In the genomic region with DNA sequence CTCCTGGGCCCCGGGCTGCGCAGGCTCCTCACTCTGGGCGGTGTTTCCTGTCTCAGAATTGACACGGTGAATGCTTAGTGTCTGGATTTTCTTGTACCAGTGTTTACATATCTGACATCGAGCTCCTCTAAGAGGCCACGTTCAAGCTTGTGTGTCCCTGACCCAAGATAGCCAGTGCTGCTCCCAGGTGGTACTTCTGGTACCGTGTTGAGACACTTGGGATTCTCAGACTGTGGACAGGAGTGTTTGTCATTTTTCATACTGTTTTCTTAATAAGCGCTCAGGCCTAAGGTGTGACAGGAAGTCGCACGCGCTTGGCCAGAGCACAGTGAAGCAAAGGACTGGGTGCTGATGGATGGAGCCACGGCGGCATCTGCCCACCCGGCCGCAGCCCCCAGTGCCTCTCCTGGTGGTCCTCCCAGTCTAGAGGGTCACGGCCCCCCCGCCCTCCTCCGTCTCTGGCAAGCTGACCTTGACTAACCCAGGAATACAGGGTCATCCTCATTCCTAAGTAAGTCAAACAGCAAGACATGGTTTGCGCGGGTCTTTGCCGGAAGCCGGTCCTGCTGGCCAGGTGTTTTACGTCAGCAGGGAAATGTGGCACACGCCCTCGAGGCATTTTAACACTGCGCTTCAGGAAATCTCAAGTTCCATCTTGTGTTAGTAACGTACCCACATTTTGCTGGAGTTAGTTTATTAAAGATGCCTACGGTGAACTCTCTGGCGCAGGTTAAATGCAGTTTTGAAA, we compare ENCODE assay signal across 29 cellular contexts. TPM values are rescaled to one million over a fixed set of nuclear protein-coding genes. Genes with fewer than 3 reads are reported as not detected.
A peak's percentile ranks its signal among the peaks of the same experiment; 100 is the strongest.
DNase-seq lines count a peak whose midpoint lies in the region; ATAC-seq, FAIRE-seq and TF ChIP-seq lines count a peak whose summit lies in the region.
"Had no signal": no experiment of that assay in that cellular context is flagged by ENCODE, and none has a peak within 500 bp of the region (broad histone marks: within the 10 kb centered on the region; RNA-seq: fewer than 3 reads in every experiment).

No MANE protein-coding gene starts in this region.

- H3K27ac ChIP-seq in HepG2 (ENCODE audit: extremely low read length, insufficient read depth, low read length) (no peak overlapping the region), right lobe of liver (no peak overlapping the region), K562 (ENCODE audit: extremely low read depth, low read depth, low read length) (no peak overlapping the region), mesodermal cell (ENCODE audit: low read depth, low read length, severe bottlenecking) (peak overlapping the region; percentile 20)
- H3K27ac ChIP-seq: breast epithelium, colonic mucosa, hepatocyte had no signal

- no peak overlapping the region for H3K9ac ChIP-seq in HepG2 (ENCODE audit: insufficient read depth, low read depth, low read length)
- H3K9ac ChIP-seq in K562 (ENCODE audit: insufficient read depth in 1 of 2, low read depth in 2 of 2, low read length in 2 of 2): peak overlapping the region in 1 of 2 experiments; percentile 82; a peak in 1 of 4 replicates

- DNase-seq in HepG2 (ENCODE audit: low spot score) (no peak), right lobe of liver (no peak), K562 (ENCODE audit: extremely low read depth in 1 of 4, low spot score in 3 of 4) (no peak), NCI-H82 treated with DMSO at 0.1 percent for 48 hours (lab: John Stamatoyannopoulos, UW; ENCODE audit: unreplicated experiment) (no peak)
- DNase-seq in effector memory CD8-positive, alpha-beta T cell: no peak
- DNase-seq: ACHN; activated CD4-positive, alpha-beta T cell treated with anti-CD3 and anti-CD28 coated beads, Interleukin-2, amount 10 ng/mL, durations not matched to agents 7 days and 5 days; activated naive CD4-positive, alpha-beta T cell treated with anti-CD3 and anti-CD28 coated beads, Interleukin-2, amount 10 ng/mL, durations not matched to agents 7 days and 5 days; amygdala; colonic mucosa; DMS79; GDM1; left colon; mesendoderm; NCI-H1436; NCI-H345; NCI-H774; stimulated activated naive CD8-positive, alpha-beta T cell treated with anti-CD3 and anti-CD28 coated beads, Interleukin-15, Interleukin-2, amounts not matched to agents 100 U/mL and 50 U/mL, for 24 hours had no signal

- H3K27me3 ChIP-seq in HepG2 (ENCODE audit: control insufficient read depth in 1 of 2, insufficient read depth in 2 of 2, low read length in 2 of 2): no peaks in the 10 kb centered on the region
- H3K27me3 ChIP-seq in right lobe of liver: no peaks in the 10 kb centered on the region
- H3K27me3 ChIP-seq in K562 (ENCODE audit: control insufficient read depth in 2 of 2, insufficient read depth in 2 of 2, low read length in 2 of 2): no peaks in the 10 kb centered on the region
- H3K27me3 ChIP-seq: breast epithelium, colonic mucosa, hepatocyte, neutrophil had no signal

- CTCF ChIA-PET in HepG2 (lab: Yijun Ruan, JAX; ENCODE audit: low intra/inter-chr PET ratio, low total read pairs): no interaction called here
- CTCF ChIA-PET in K562 (lab: Yijun Ruan, JAX; ENCODE audit: low intra/inter-chr PET ratio): no interaction called here

- intact Hi-C loops in HepG2 (cut with micrococcal nuclease; ENCODE audit: unreplicated experiment) (no loop called here), right lobe of liver (cut with DNase I) (no loop called here), K562 (cut with micrococcal nuclease) (no loop called here)

- peaks cover 10 to 11% of the 10 kb centered on the region in 2 donors for H3K4me1 Mint-ChIP-seq in effector memory CD8-positive, alpha-beta T cell (ENCODE audit: low read depth in 2 of 2)
- H3K4me1 Mint-ChIP-seq: WTC11 had no signal

- 99% methylated on average over 23 of the region's 29 CpGs for WGBS in HepG2 (ENCODE audit: low lambda C conversion rate)
- 82% methylated on average over 17 of the region's 29 CpGs for WGBS in right lobe of liver (ENCODE audit: insufficient coverage, low coverage, low lambda C conversion rate, missing lambda C conversion rate)
- WGBS in K562 (ENCODE audit: insufficient coverage, low coverage, missing lambda C conversion rate): 95% methylated on average over 29 of the region's 29 CpGs
- 94% methylated on average over 25 to 26 of the region's 29 CpGs for WGBS in mesodermal cell (ENCODE audit: insufficient coverage in 2 of 2), 2 experiments

- TF ChIP-seq POLR2A in HepG2 (IDR thresholded peaks at IDR 0.05; ENCODE audit: insufficient read depth in 1 of 2, low read depth in 2 of 2, low read length in 2 of 2) (0 out of 4 replicates have a peak, but pooled peaks of 1 of the 2 experiments have one; percentile 31), right lobe of liver (IDR thresholded peaks at IDR 0.05) (no peak), K562 (conservative IDR thresholded peaks at IDR 0.05) (peak; percentile 48)

- H3K79me2 ChIP-seq in HepG2 (ENCODE audit: insufficient read depth, low read length) (no peaks in the 10 kb centered on the region), K562 (ENCODE audit: control insufficient read depth, insufficient read depth, low read length) (no peaks in the 10 kb centered on the region; the same call in 2 of the 3 replicates)

- no peak overlapping the region for H2AFZ ChIP-seq in HepG2 (ENCODE audit: low read length)
- no peak overlapping the region for H2AFZ ChIP-seq in K562 (ENCODE audit: low read depth, low read length)
- H2AFZ ChIP-seq: hepatocyte had no signal

- H3K4me1 ChIP-seq in HepG2 (ENCODE audit: insufficient read depth, low read length) (no peaks in the 10 kb centered on the region), right lobe of liver (peaks cover 0 to 2% (median 0%) of the 10 kb centered on the region in 4 donors), K562 (replicated peaks in 1 of 2; ENCODE audit: control insufficient read depth in 2 of 2, insufficient read depth in 2 of 2, low read length in 2 of 2) (peaks cover 0 to 49% of the 10 kb centered on the region in 2 experiments; a peak in 2 of 5 replicates), mesodermal cell (ENCODE audit: control insufficient read depth, insufficient read depth, low read length, poor library complexity, severe bottlenecking) (peaks cover 19% of the 10 kb centered on the region)
- H3K4me1 ChIP-seq: breast epithelium, colonic mucosa had no signal

- TF ChIP-seq EP300 in HepG2 (IDR thresholded peaks at IDR 0.05; ENCODE audit: low read depth in 2 of 2, low read length in 2 of 2): no peak
- TF ChIP-seq EP300 in HepG2 (CRISPR knock-in tag; IDR thresholded peaks at IDR 0.05; ENCODE audit: borderline replicate concordance): no peak
- no peak for TF ChIP-seq EP300 in K562 (IDR thresholded peaks at IDR 0.05; ENCODE audit: low read length)

- no peak overlapping the region for H3K4me2 ChIP-seq in HepG2 (ENCODE audit: low read depth, low read length)
- no peak overlapping the region for H3K4me2 ChIP-seq in K562 (ENCODE audit: insufficient read depth, low read length)
- H3K4me2 ChIP-seq: hepatocyte had no signal

- H3K4me3 ChIP-seq in HepG2 (replicated peaks in 1 of 3; ENCODE audit: insufficient read depth in 1 of 3, low read depth in 2 of 3, low read length in 3 of 3) (no peak overlapping the region), right lobe of liver (no peak overlapping the region), K562 (no peak overlapping the region), mesodermal cell (ENCODE audit: extremely low read depth, insufficient read depth, low read length, poor library complexity, severe bottlenecking) (no peak overlapping the region)
- H3K4me3 ChIP-seq: breast epithelium, colonic mucosa, hepatocyte, prostate gland had no signal

- H3K36me3 ChIP-seq in HepG2 (replicated peaks in 1 of 2; ENCODE audit: control insufficient read depth in 1 of 2, insufficient read depth in 2 of 2, low read length in 2 of 2): peaks cover 39 to 87% of the 10 kb centered on the region in 2 experiments
- H3K36me3 ChIP-seq in right lobe of liver: peaks cover 0 to 57% (median 28%) of the 10 kb centered on the region in 4 donors
- H3K36me3 ChIP-seq in K562 (ENCODE audit: control insufficient read depth, insufficient read depth, low read length): peaks cover 86% of the 10 kb centered on the region
- H3K36me3 ChIP-seq in mesodermal cell (ENCODE audit: control insufficient read depth, insufficient read depth, low read length): peaks cover 90% of the 10 kb centered on the region

- no peak for ATAC-seq in HepG2
- ATAC-seq in right lobe of liver: no peak
- ATAC-seq in K562: no peak
- no peak for ATAC-seq in HG03469 (IDR thresholded peaks at IDR 0.05; ENCODE audit: unreplicated experiment)
- no peak for ATAC-seq in effector memory CD8-positive, alpha-beta T cell (replicated peaks)
- ATAC-seq: Right ventricle myocardium inferior; stimulated activated naive CD8-positive, alpha-beta T cell treated with anti-CD3 and anti-CD28 coated beads, Interleukin-15, Interleukin-2, amounts not matched to agents 100 U/mL and 50 U/mL, for 24 hours; WTC11 had no signal

- TF ChIP-seq RAD21 in HepG2 (CRISPR knock-in tag; IDR thresholded peaks at IDR 0.05) (no peak), K562 (CRISPR knock-in tag; conservative IDR thresholded peaks at IDR 0.05 in 1 of 2, IDR thresholded peaks at IDR 0.05 in 1 of 2) (no peak)

- TF ChIP-seq CTCF in HepG2 (CRISPR knock-in tag; IDR thresholded peaks at IDR 0.05) (no peak), right lobe of liver (IDR thresholded peaks at IDR 0.05) (no peak), K562 (IDR thresholded peaks at IDR 0.05 in 2 of 3, conservative IDR thresholded peaks at IDR 0.05 in 1 of 3; ENCODE audit: insufficient read depth in 2 of 3, low read depth in 1 of 3, low read length in 3 of 3) (no peak)

- in situ Hi-C loops in HepG2 (cut with HindIII; ENCODE audit: extremely low pct_ligation_motif_present, low pct_unique_long_range_greater_than_20kb): no loop called here
- in situ Hi-C loops in K562 (cut with MboI): no loop called here

- no peak overlapping the region for H3K4me3 Mint-ChIP-seq in effector memory CD8-positive, alpha-beta T cell
- H3K4me3 Mint-ChIP-seq: activated CD4-positive, alpha-beta T cell treated with anti-CD3 and anti-CD28 coated beads, Interleukin-2, amount 10 ng/mL, durations not matched to agents 7 days and 5 days; activated naive CD4-positive, alpha-beta T cell treated with anti-CD3 and anti-CD28 coated beads, Interleukin-2, amount 10 ng/mL, durations not matched to agents 7 days and 5 days; activated T-helper 1 cell treated with anti-CD3 and anti-CD28 coated beads, Interleukin-12 subunit alpha, Interleukin-12 subunit beta, Interleukin-2, Interleukin-4 antibody, amounts not matched to agents 30 ng/mL and 10 ng/mL and 1 ng/mL, durations not matched to agents 14 hours and 24 hours and 36 hours; WTC11 had no signal

- H3K36me3 Mint-ChIP-seq in effector memory CD8-positive, alpha-beta T cell (ENCODE audit: insufficient read depth): peaks cover 46% of the 10 kb centered on the region

- no peaks in the 10 kb centered on the region for H3K9me1 ChIP-seq in K562 (ENCODE audit: control insufficient read depth, insufficient read depth, low read length)

- H3K9me3 ChIP-seq in HepG2 (ENCODE audit: low read length) (no peaks in the 10 kb centered on the region), right lobe of liver (no peaks in the 10 kb centered on the region), K562 (replicated peaks; ENCODE audit: control insufficient read depth, insufficient read depth, low read depth, low read length) (no peaks in the 10 kb centered on the region), mesodermal cell (ENCODE audit: control insufficient read depth, low read length) (no peaks in the 10 kb centered on the region)
- H3K9me3 ChIP-seq: breast epithelium, colonic mucosa, neutrophil, prostate gland had no signal

- H3K27me3 Mint-ChIP-seq in effector memory CD8-positive, alpha-beta T cell: no peaks in the 10 kb centered on the region
- H3K27me3 Mint-ChIP-seq: activated CD4-positive, alpha-beta T cell treated with anti-CD3 and anti-CD28 coated beads, Interleukin-2, amount 10 ng/mL, durations not matched to agents 7 days and 5 days; activated naive CD4-positive, alpha-beta T cell treated with anti-CD3 and anti-CD28 coated beads, Interleukin-2, amount 10 ng/mL, durations not matched to agents 7 days and 5 days had no signal

- FAIRE-seq in HepG2 (lab: Jason Lieb, UNC) (no peak), K562 (lab: Jason Lieb, UNC) (peak; percentile 29)
- FAIRE-seq: frontal cortex, GM18507 had no signal

- no peak overlapping the region for H3K27ac Mint-ChIP-seq in effector memory CD8-positive, alpha-beta T cell
- H3K27ac Mint-ChIP-seq: activated CD4-positive, alpha-beta T cell treated with anti-CD3 and anti-CD28 coated beads, Interleukin-2, amount 10 ng/mL, durations not matched to agents 7 days and 5 days; activated naive CD4-positive, alpha-beta T cell treated with anti-CD3 and anti-CD28 coated beads, Interleukin-2, amount 10 ng/mL, durations not matched to agents 7 days and 5 days; activated T-helper 1 cell treated with anti-CD3 and anti-CD28 coated beads, Interleukin-12 subunit alpha, Interleukin-12 subunit beta, Interleukin-2, Interleukin-4 antibody, amounts not matched to agents 30 ng/mL and 10 ng/mL and 1 ng/mL, durations not matched to agents 14 hours and 24 hours and 36 hours; WTC11 had no signal

- no peaks in the 10 kb centered on the region for H3K9me3 Mint-ChIP-seq in effector memory CD8-positive, alpha-beta T cell
- H3K9me3 Mint-ChIP-seq: activated CD4-positive, alpha-beta T cell treated with anti-CD3 and anti-CD28 coated beads, Interleukin-2, amount 10 ng/mL, durations not matched to agents 7 days and 5 days; activated T-helper 1 cell treated with anti-CD3 and anti-CD28 coated beads, Interleukin-12 subunit alpha, Interleukin-12 subunit beta, Interleukin-2, Interleukin-4 antibody, amounts not matched to agents 30 ng/mL and 10 ng/mL and 1 ng/mL, durations not matched to agents 14 hours and 24 hours and 36 hours; WTC11 had no signal

- POLR2A ChIA-PET in HepG2 (lab: Yijun Ruan, JAX): interaction anchor here (0.8 kb wide), 1 partner anchor 13 kb away, joined by 3 read pairs; a partner anchor contains a TSS
- POLR2A ChIA-PET in K562 (lab: Yijun Ruan, JAX): interaction anchor here (0.8 to 1.9 kb wide), 3 partner anchors 8 to 184 kb away, joined by 3 to 4 read pairs (median 3); a partner anchor contains a TSS

- BruUV-seq in HepG2 (replicated peaks; lab: Mats Ljungman, UMichigan): no TSS peak
- no TSS peak for BruUV-seq in K562 (replicated peaks; lab: Mats Ljungman, UMichigan)

- no peaks in the 10 kb centered on the region for H4K20me1 ChIP-seq in HepG2 (ENCODE audit: insufficient read depth, low read length)
- peaks cover 9% of the 10 kb centered on the region; the same call in 1 of the 2 replicates for H4K20me1 ChIP-seq in K562 (replicated peaks; ENCODE audit: control insufficient read depth, insufficient read depth, low read length)

RNA-seq across cellular contexts. Expression of a gene that starts 8.0 kb away (rescaled TPM):
- total RNA-seq in HepG2 (2016; rRNA removed; fragmentation: Illumina TruSeq; extraction: Trizol) (38.3 and 39.6 TPM in 2 replicates), right lobe of liver (10 to 100 TPM in 3 of 6 experiments, 1 to 10 TPM in 3; 7.4 to 24.3 (median 10.5) TPM), K562 (2014; rRNA removed) (24.5 and 26.2 TPM in 2 replicates), K562 (2014; rRNA removed; fragmentation: Illumina TruSeq; extraction: Trizol) (5.6 and 5.7 TPM in 2 replicates), K562 (2015; rRNA removed; fragmentation: Illumina TruSeq; extraction: Trizol) (8.4 and 9.3 TPM in 2 replicates), K562 (2021) (18.2 and 18.7 TPM in 2 replicates)
- total RNA-seq in HepG2 (2016; cell fraction: cytosol; rRNA removed; fragmentation: Illumina TruSeq; extraction: Trizol; ENCODE audit: low read depth): 20.2 and 25.8 TPM in 2 replicates
- 37.8 and 38.9 TPM in 2 replicates for total RNA-seq in HepG2 (2016; cell fraction: insoluble cytoplasmic fraction; rRNA removed; fragmentation: Illumina TruSeq; extraction: Trizol)
- 53.4 and 59.7 TPM in 2 replicates for total RNA-seq in HepG2 (2016; cell fraction: membrane; rRNA removed; fragmentation: Illumina TruSeq; extraction: Trizol)
- 27.1 and 27.5 TPM in 2 replicates for total RNA-seq in HepG2 (2016; cell fraction: nucleus; rRNA removed; fragmentation: Illumina TruSeq; extraction: Trizol)
- polyA plus RNA-seq in HepG2 (2011; rRNA removed) (16.1 and 21.0 TPM in 2 replicates), K562 (2011; rRNA removed) (8.7 and 9.4 TPM in 2 replicates), K562 (2014; fragmentation: Illumina TruSeq; extraction: Trizol) (6.4 and 10.6 TPM in 2 replicates), K562 (2014; fragmentation: Nextera tagmentation; extraction: Ambion mirVana) (under 1 TPM; 0.03 to 0.11 TPM), K562 (2014; rRNA removed) (18.8 and 22.5 TPM in 2 replicates)
- polyA plus RNA-seq in HepG2 (2011; cell fraction: cytosol; rRNA removed): 16.3 and 20.9 TPM in 2 replicates
- 49.0 and 57.5 TPM in 2 replicates for polyA plus RNA-seq in HepG2 (2011; cell fraction: nucleus; rRNA removed)
- 13.3 and 14.5 TPM in 2 replicates for polyA plus RNA-seq in HepG2 (2012)
- 27.1 and 37.0 TPM in 2 replicates for polyA plus RNA-seq in HepG2 (2016; cell fraction: cytosol; fragmentation: Illumina TruSeq; extraction: Trizol; ENCODE audit: low read depth)
- 36.5 and 40.8 TPM in 2 replicates for polyA plus RNA-seq in HepG2 (2016; cell fraction: insoluble cytoplasmic fraction; fragmentation: Illumina TruSeq; extraction: Trizol; ENCODE audit: low read depth)
- 47.4 and 49.9 TPM in 2 replicates for polyA plus RNA-seq in HepG2 (2016; cell fraction: membrane; fragmentation: Illumina TruSeq; extraction: Trizol; ENCODE audit: low read depth)
- 44.7 and 46.3 TPM in 2 replicates for polyA plus RNA-seq in HepG2 (2016; cell fraction: nucleus; fragmentation: Illumina TruSeq; extraction: Trizol; ENCODE audit: insufficient read depth, low read depth)
- polyA minus RNA-seq in HepG2 (2011; rRNA and poly(A)+ RNA removed; ENCODE audit: low replicate concordance): 15.3 and 46.5 TPM in 2 replicates
- 9.7 and 12.0 TPM in 2 replicates for polyA minus RNA-seq in HepG2 (2011; cell fraction: cytosol; rRNA and poly(A)+ RNA removed)
- polyA minus RNA-seq in HepG2 (2011; cell fraction: nucleus; rRNA and poly(A)+ RNA removed): 18.4 and 20.1 TPM in 2 replicates
- 13.3 and 27.8 TPM in 2 replicates for total RNA-seq in K562 (2011; cell fraction: chromatin; rRNA removed; ENCODE audit: low replicate concordance)
- total RNA-seq in K562 (2011; cell fraction: nucleolus; rRNA removed): 23.4 and 30.4 TPM in 2 replicates
- total RNA-seq in K562 (2011; cell fraction: nucleoplasm; rRNA removed): 18.3 and 19.9 TPM in 2 replicates
- polyA plus RNA-seq in K562 (2011; cell fraction: cytosol; rRNA removed): 9.6 and 19.3 TPM in 2 replicates
- 18.8 and 28.5 TPM in 2 replicates for polyA plus RNA-seq in K562 (2011; cell fraction: nucleus; rRNA removed)
- polyA plus RNA-seq in K562 (2012): 9.3 and 13.4 TPM in 2 replicates
- 3.5 and 3.9 TPM in 2 replicates for polyA minus RNA-seq in K562 (2011; rRNA and poly(A)+ RNA removed)
- 5.4 and 14.7 TPM in 2 replicates for polyA minus RNA-seq in K562 (2011; cell fraction: cytosol; rRNA and poly(A)+ RNA removed)
- 11.1 and 14.0 TPM in 2 replicates for polyA minus RNA-seq in K562 (2011; cell fraction: nucleus; rRNA and poly(A)+ RNA removed)
- polyA plus RNA-seq in mesodermal cell (2013, experiment 1 of 2): 20.1 TPM
- 14.9 TPM for polyA plus RNA-seq in mesodermal cell (2013, experiment 2 of 2)

RNA-seq across cellular contexts. Expression of a gene that starts 12.7 kb away (rescaled TPM):
- total RNA-seq in HepG2 (2016; rRNA removed; fragmentation: Illumina TruSeq; extraction: Trizol) (83.9 and 128 TPM in 2 replicates), right lobe of liver (100 to 1,000 TPM in 4 of 6 experiments, 10 to 100 TPM in 2; 76.5 to 166 (median 122) TPM), K562 (2014; rRNA removed) (63.1 and 109 TPM in 2 replicates), K562 (2014; rRNA removed; fragmentation: Illumina TruSeq; extraction: Trizol) (183 and 211 TPM in 2 replicates), K562 (2015; rRNA removed; fragmentation: Illumina TruSeq; extraction: Trizol) (146 and 153 TPM in 2 replicates), K562 (2021) (219 and 235 TPM in 2 replicates)
- total RNA-seq in HepG2 (2016; cell fraction: cytosol; rRNA removed; fragmentation: Illumina TruSeq; extraction: Trizol; ENCODE audit: low read depth): 51.3 and 72.8 TPM in 2 replicates
- 89.5 and 137 TPM in 2 replicates for total RNA-seq in HepG2 (2016; cell fraction: insoluble cytoplasmic fraction; rRNA removed; fragmentation: Illumina TruSeq; extraction: Trizol)
- total RNA-seq in HepG2 (2016; cell fraction: membrane; rRNA removed; fragmentation: Illumina TruSeq; extraction: Trizol): 77.4 and 86.1 TPM in 2 replicates
- 76.0 and 95.5 TPM in 2 replicates for total RNA-seq in HepG2 (2016; cell fraction: nucleus; rRNA removed; fragmentation: Illumina TruSeq; extraction: Trizol)
- polyA plus RNA-seq in HepG2 (2011; rRNA removed) (135 and 164 TPM in 2 replicates), K562 (2011; rRNA removed) (316 and 354 TPM in 2 replicates), K562 (2014; fragmentation: Illumina TruSeq; extraction: Trizol) (299 and 323 TPM in 2 replicates), K562 (2014; fragmentation: Nextera tagmentation; extraction: Ambion mirVana) (10 to 100 TPM; 19.6 to 34.5 TPM), K562 (2014; rRNA removed) (216 and 249 TPM in 2 replicates)
- polyA plus RNA-seq in HepG2 (2011; cell fraction: cytosol; rRNA removed): 82.7 and 131 TPM in 2 replicates
- polyA plus RNA-seq in HepG2 (2011; cell fraction: nucleus; rRNA removed): 155 and 197 TPM in 2 replicates
- 64.5 and 73.8 TPM in 2 replicates for polyA plus RNA-seq in HepG2 (2012)
- 84.3 and 98.6 TPM in 2 replicates for polyA plus RNA-seq in HepG2 (2016; cell fraction: cytosol; fragmentation: Illumina TruSeq; extraction: Trizol; ENCODE audit: low read depth)
- 87.8 and 97.0 TPM in 2 replicates for polyA plus RNA-seq in HepG2 (2016; cell fraction: insoluble cytoplasmic fraction; fragmentation: Illumina TruSeq; extraction: Trizol; ENCODE audit: low read depth)
- 69.1 and 85.3 TPM in 2 replicates for polyA plus RNA-seq in HepG2 (2016; cell fraction: membrane; fragmentation: Illumina TruSeq; extraction: Trizol; ENCODE audit: low read depth)
- 191 and 194 TPM in 2 replicates for polyA plus RNA-seq in HepG2 (2016; cell fraction: nucleus; fragmentation: Illumina TruSeq; extraction: Trizol; ENCODE audit: insufficient read depth, low read depth)
- 95.9 and 234 TPM in 2 replicates for polyA minus RNA-seq in HepG2 (2011; rRNA and poly(A)+ RNA removed; ENCODE audit: low replicate concordance)
- polyA minus RNA-seq in HepG2 (2011; cell fraction: cytosol; rRNA and poly(A)+ RNA removed): 32.9 and 45.5 TPM in 2 replicates
- polyA minus RNA-seq in HepG2 (2011; cell fraction: nucleus; rRNA and poly(A)+ RNA removed): 23.3 and 29.3 TPM in 2 replicates
- total RNA-seq in K562 (2011; cell fraction: chromatin; rRNA removed; ENCODE audit: low replicate concordance): 270 and 338 TPM in 2 replicates
- 175 and 181 TPM in 2 replicates for total RNA-seq in K562 (2011; cell fraction: nucleolus; rRNA removed)
- total RNA-seq in K562 (2011; cell fraction: nucleoplasm; rRNA removed): 289 and 345 TPM in 2 replicates
- polyA plus RNA-seq in K562 (2011; cell fraction: cytosol; rRNA removed): 218 and 437 TPM in 2 replicates
- 267 and 372 TPM in 2 replicates for polyA plus RNA-seq in K562 (2011; cell fraction: nucleus; rRNA removed)
- polyA plus RNA-seq in K562 (2012): 133 and 293 TPM in 2 replicates
- polyA minus RNA-seq in K562 (2011; rRNA and poly(A)+ RNA removed): 304 and 371 TPM in 2 replicates
- polyA minus RNA-seq in K562 (2011; cell fraction: cytosol; rRNA and poly(A)+ RNA removed): 79.7 and 109 TPM in 2 replicates
- polyA minus RNA-seq in K562 (2011; cell fraction: nucleus; rRNA and poly(A)+ RNA removed): 23.0 and 33.4 TPM in 2 replicates
- 110 TPM for polyA plus RNA-seq in mesodermal cell (2013, experiment 1 of 2)
- 94.7 TPM for polyA plus RNA-seq in mesodermal cell (2013, experiment 2 of 2)

RNA-seq across cellular contexts. Expression of a gene that starts 13.0 kb away (rescaled TPM):
- total RNA-seq in HepG2 (2016; rRNA removed; fragmentation: Illumina TruSeq; extraction: Trizol): 3.9 and 6.5 TPM in 2 replicates
- total RNA-seq in HepG2 (2016; cell fraction: cytosol; rRNA removed; fragmentation: Illumina TruSeq; extraction: Trizol; ENCODE audit: low read depth): 1.5 and 2.2 TPM in 2 replicates
- 3.5 and 5.4 TPM in 2 replicates for total RNA-seq in HepG2 (2016; cell fraction: insoluble cytoplasmic fraction; rRNA removed; fragmentation: Illumina TruSeq; extraction: Trizol)
- total RNA-seq in HepG2 (2016; cell fraction: membrane; rRNA removed; fragmentation: Illumina TruSeq; extraction: Trizol): 1.7 and 1.8 TPM in 2 replicates
- total RNA-seq in HepG2 (2016; cell fraction: nucleus; rRNA removed; fragmentation: Illumina TruSeq; extraction: Trizol): 6.4 and 6.8 TPM in 2 replicates
- 2.6 and 3.1 TPM in 2 replicates for polyA plus RNA-seq in HepG2 (2011; rRNA removed)
- 2.5 and 3.1 TPM in 2 replicates for polyA plus RNA-seq in HepG2 (2011; cell fraction: cytosol; rRNA removed)
- polyA plus RNA-seq in HepG2 (2011; cell fraction: nucleus; rRNA removed): 7.8 and 8.8 TPM in 2 replicates
- 1.3 and 1.7 TPM in 2 replicates for polyA plus RNA-seq in HepG2 (2012)
- 0.84 and 1.9 TPM in 2 replicates for polyA plus RNA-seq in HepG2 (2016; cell fraction: cytosol; fragmentation: Illumina TruSeq; extraction: Trizol; ENCODE audit: low read depth)
- 2.3 and 3.3 TPM in 2 replicates for polyA plus RNA-seq in HepG2 (2016; cell fraction: insoluble cytoplasmic fraction; fragmentation: Illumina TruSeq; extraction: Trizol; ENCODE audit: low read depth)
- 0.73 and 1.3 TPM in 2 replicates for polyA plus RNA-seq in HepG2 (2016; cell fraction: membrane; fragmentation: Illumina TruSeq; extraction: Trizol; ENCODE audit: low read depth)
- polyA plus RNA-seq in HepG2 (2016; cell fraction: nucleus; fragmentation: Illumina TruSeq; extraction: Trizol; ENCODE audit: insufficient read depth, low read depth): 8.2 and 9.2 TPM in 2 replicates
- polyA minus RNA-seq in HepG2 (2011; rRNA and poly(A)+ RNA removed; ENCODE audit: low replicate concordance): 6.7 and 28.4 TPM in 2 replicates
- 1.3 and 3.0 TPM in 2 replicates for polyA minus RNA-seq in HepG2 (2011; cell fraction: cytosol; rRNA and poly(A)+ RNA removed)
- polyA minus RNA-seq in HepG2 (2011; cell fraction: nucleus; rRNA and poly(A)+ RNA removed): 7.5 and 8.9 TPM in 2 replicates
- 1 to 10 TPM; 3.1 to 7.1 (median 4.5) TPM for total RNA-seq in right lobe of liver
- 24.9 and 49.4 TPM in 2 replicates for total RNA-seq in K562 (2011; cell fraction: chromatin; rRNA removed; ENCODE audit: low replicate concordance)
- 26.6 and 36.7 TPM in 2 replicates for total RNA-seq in K562 (2011; cell fraction: nucleolus; rRNA removed)
- total RNA-seq in K562 (2011; cell fraction: nucleoplasm; rRNA removed): 26.9 and 29.6 TPM in 2 replicates
- total RNA-seq in K562 (2014; rRNA removed): 6.1 and 9.3 TPM in 2 replicates
- 2.3 and 2.9 TPM in 2 replicates for total RNA-seq in K562 (2014; rRNA removed; fragmentation: Illumina TruSeq; extraction: Trizol)
- 4.7 and 5.5 TPM in 2 replicates for total RNA-seq in K562 (2015; rRNA removed; fragmentation: Illumina TruSeq; extraction: Trizol)
- total RNA-seq in K562 (2021): 5.1 and 7.6 TPM in 2 replicates
- 3.9 and 4.4 TPM in 2 replicates for polyA plus RNA-seq in K562 (2011; rRNA removed)
- 4.3 and 4.7 TPM in 2 replicates for polyA plus RNA-seq in K562 (2011; cell fraction: cytosol; rRNA removed)
- 10.6 and 16.9 TPM in 2 replicates for polyA plus RNA-seq in K562 (2011; cell fraction: nucleus; rRNA removed)
- polyA plus RNA-seq in K562 (2012): 3.6 and 6.3 TPM in 2 replicates
- 1.8 and 2.7 TPM in 2 replicates for polyA plus RNA-seq in K562 (2014; fragmentation: Illumina TruSeq; extraction: Trizol)
- polyA plus RNA-seq in K562 (2014; fragmentation: Nextera tagmentation; extraction: Ambion mirVana): under 1 TPM; 0.24 to 0.35 TPM
- 4.2 and 5.8 TPM in 2 replicates for polyA plus RNA-seq in K562 (2014; rRNA removed)
- 5.5 and 9.6 TPM in 2 replicates for polyA minus RNA-seq in K562 (2011; rRNA and poly(A)+ RNA removed)
- 4.8 and 5.6 TPM in 2 replicates for polyA minus RNA-seq in K562 (2011; cell fraction: cytosol; rRNA and poly(A)+ RNA removed)
- polyA minus RNA-seq in K562 (2011; cell fraction: nucleus; rRNA and poly(A)+ RNA removed): 11.7 and 12.0 TPM in 2 replicates
- polyA plus RNA-seq in mesodermal cell (2013, experiment 1 of 2): 6.3 TPM
- 4.5 TPM for polyA plus RNA-seq in mesodermal cell (2013, experiment 2 of 2)
